Comparison of ENCODE assay signal across 1 cellular context in the genomic region with DNA sequence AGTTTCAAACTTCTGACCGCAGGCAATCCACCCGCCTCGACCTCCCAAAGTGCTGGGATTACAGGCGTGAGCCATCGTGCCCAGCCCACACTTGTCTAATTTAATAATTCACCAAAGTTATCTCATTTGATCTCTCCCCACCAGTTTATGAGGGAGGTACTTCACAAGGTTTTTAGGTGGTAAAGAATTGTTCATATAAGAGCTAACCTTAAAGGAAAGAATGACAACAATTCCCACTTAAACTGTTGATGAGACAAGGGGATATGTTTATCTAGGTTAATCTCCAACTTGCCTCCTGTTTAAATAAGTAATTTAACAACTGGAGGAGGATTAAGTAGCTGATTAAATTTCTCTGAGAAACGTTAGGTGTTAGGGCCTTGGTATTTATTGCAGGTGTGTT.
TF ChIP-seq lines count a peak whose summit lies in the region.

No MANE protein-coding gene starts in this region.

TF ChIP-seq in GM23338, 12 proteins besides CTCF, POLR2A, EP300 and RAD21 (continued from another document):
- TF ChIP-seq, protein P1, sequence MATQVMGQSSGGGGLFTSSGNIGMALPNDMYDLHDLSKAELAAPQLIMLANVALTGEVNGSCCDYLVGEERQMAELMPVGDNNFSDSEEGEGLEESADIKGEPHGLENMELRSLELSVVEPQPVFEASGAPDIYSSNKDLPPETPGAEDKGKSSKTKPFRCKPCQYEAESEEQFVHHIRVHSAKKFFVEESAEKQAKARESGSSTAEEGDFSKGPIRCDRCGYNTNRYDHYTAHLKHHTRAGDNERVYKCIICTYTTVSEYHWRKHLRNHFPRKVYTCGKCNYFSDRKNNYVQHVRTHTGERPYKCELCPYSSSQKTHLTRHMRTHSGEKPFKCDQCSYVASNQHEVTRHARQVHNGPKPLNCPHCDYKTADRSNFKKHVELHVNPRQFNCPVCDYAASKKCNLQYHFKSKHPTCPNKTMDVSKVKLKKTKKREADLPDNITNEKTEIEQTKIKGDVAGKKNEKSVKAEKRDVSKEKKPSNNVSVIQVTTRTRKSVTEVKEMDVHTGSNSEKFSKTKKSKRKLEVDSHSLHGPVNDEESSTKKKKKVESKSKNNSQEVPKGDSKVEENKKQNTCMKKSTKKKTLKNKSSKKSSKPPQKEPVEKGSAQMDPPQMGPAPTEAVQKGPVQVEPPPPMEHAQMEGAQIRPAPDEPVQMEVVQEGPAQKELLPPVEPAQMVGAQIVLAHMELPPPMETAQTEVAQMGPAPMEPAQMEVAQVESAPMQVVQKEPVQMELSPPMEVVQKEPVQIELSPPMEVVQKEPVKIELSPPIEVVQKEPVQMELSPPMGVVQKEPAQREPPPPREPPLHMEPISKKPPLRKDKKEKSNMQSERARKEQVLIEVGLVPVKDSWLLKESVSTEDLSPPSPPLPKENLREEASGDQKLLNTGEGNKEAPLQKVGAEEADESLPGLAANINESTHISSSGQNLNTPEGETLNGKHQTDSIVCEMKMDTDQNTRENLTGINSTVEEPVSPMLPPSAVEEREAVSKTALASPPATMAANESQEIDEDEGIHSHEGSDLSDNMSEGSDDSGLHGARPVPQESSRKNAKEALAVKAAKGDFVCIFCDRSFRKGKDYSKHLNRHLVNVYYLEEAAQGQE (IDR thresholded peaks at IDR 0.05; ENCODE audit: unreplicated experiment), result no peak
- TF ChIP-seq EZH2 (IDR thresholded peaks at IDR 0.05; ENCODE audit: low read depth, unreplicated experiment) (no peak), STAT1 (IDR thresholded peaks at IDR 0.05; ENCODE audit: unreplicated experiment) (no peak), JUNB (IDR thresholded peaks at IDR 0.05; ENCODE audit: unreplicated experiment) (no peak), ZNF331 (CRISPR knock-in tag; IDR thresholded peaks at IDR 0.05; ENCODE audit: low read depth) (no peak)
- TF ChIP-seq, protein P2, sequence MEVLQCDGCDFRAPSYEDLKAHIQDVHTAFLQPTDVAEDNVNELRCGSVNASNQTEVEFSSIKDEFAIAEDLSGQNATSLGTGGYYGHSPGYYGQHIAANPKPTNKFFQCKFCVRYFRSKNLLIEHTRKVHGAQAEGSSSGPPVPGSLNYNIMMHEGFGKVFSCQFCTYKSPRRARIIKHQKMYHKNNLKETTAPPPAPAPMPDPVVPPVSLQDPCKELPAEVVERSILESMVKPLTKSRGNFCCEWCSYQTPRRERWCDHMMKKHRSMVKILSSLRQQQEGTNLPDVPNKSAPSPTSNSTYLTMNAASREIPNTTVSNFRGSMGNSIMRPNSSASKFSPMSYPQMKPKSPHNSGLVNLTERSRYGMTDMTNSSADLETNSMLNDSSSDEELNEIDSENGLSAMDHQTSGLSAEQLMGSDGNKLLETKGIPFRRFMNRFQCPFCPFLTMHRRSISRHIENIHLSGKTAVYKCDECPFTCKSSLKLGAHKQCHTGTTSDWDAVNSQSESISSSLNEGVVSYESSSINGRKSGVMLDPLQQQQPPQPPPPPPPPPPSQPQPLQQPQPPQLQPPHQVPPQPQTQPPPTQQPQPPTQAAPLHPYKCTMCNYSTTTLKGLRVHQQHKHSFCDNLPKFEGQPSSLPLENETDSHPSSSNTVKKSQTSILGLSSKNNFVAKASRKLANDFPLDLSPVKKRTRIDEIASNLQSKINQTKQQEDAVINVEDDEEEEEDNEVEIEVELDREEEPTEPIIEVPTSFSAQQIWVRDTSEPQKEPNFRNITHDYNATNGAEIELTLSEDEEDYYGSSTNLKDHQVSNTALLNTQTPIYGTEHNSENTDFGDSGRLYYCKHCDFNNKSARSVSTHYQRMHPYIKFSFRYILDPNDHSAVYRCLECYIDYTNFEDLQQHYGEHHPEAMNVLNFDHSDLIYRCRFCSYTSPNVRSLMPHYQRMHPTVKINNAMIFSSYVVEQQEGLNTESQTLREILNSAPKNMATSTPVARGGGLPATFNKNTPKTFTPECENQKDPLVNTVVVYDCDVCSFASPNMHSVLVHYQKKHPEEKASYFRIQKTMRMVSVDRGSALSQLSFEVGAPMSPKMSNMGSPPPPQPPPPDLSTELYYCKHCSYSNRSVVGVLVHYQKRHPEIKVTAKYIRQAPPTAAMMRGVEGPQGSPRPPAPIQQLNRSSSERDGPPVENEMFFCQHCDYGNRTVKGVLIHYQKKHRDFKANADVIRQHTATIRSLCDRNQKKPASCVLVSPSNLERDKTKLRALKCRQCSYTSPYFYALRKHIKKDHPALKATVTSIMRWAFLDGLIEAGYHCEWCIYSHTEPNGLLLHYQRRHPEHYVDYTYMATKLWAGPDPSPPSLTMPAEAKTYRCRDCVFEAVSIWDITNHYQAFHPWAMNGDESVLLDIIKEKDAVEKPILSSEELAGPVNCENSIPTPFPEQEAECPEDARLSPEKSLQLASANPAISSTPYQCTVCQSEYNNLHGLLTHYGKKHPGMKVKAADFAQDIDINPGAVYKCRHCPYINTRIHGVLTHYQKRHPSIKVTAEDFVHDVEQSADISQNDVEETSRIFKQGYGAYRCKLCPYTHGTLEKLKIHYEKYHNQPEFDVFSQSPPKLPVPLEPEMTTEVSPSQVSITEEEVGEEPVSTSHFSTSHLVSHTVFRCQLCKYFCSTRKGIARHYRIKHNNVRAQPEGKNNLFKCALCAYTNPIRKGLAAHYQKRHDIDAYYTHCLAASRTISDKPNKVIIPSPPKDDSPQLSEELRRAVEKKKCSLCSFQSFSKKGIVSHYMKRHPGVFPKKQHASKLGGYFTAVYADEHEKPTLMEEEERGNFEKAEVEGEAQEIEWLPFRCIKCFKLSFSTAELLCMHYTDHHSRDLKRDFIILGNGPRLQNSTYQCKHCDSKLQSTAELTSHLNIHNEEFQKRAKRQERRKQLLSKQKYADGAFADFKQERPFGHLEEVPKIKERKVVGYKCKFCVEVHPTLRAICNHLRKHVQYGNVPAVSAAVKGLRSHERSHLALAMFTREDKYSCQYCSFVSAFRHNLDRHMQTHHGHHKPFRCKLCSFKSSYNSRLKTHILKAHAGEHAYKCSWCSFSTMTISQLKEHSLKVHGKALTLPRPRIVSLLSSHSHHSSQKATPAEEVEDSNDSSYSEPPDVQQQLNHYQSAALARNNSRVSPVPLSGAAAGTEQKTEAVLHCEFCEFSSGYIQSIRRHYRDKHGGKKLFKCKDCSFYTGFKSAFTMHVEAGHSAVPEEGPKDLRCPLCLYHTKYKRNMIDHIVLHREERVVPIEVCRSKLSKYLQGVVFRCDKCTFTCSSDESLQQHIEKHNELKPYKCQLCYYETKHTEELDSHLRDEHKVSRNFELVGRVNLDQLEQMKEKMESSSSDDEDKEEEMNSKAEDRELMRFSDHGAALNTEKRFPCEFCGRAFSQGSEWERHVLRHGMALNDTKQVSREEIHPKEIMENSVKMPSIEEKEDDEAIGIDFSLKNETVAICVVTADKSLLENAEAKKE (CRISPR knock-in tag; IDR thresholded peaks at IDR 0.05), result no peak
